In the genomic region with DNA sequence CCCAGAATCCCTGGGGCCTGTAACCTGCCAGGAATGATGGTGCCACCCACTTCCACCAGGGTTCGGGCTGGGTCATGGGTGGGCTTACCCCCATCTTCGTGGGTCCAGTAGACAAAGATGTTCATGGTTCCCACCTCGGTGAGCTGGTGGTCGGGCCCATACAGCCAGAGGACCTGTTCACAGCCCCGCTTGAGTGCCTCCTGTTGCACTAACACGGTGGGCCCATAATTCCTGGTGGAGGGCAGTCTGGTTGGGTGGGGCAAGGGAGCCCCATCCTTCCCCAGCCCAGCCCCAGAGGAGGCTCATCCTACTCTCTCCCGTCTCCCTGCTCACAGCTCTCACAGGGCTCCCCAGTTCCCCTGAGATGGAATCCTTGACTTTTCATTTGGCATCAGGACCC, we compare ENCODE assay signal across 29 cellular contexts. TPM values are rescaled to one million over a fixed set of nuclear protein-coding genes. Genes with fewer than 3 reads are reported as not detected.
DNase-seq lines count a peak whose midpoint lies in the region; ATAC-seq, FAIRE-seq and TF ChIP-seq lines count a peak whose summit lies in the region.
"Had no signal": no experiment of that assay in that cellular context is flagged by ENCODE, and none has a peak within 500 bp of the region (broad histone marks: within the 10 kb centered on the region; RNA-seq: fewer than 3 reads in every experiment).

No MANE protein-coding gene starts in this region.

- no peaks in the 10 kb centered on the region for H3K9me3 ChIP-seq in kidney (ENCODE audit: control insufficient read depth in 1 of 2, low read length in 2 of 2)
- no peaks in the 10 kb centered on the region for H3K9me3 ChIP-seq in stomach
- H3K9me3 ChIP-seq: SJCRH30 had no signal

- CTCF ChIA-PET in RWPE1 (lab: Yijun Ruan, JAX): interaction anchor here (0.6 to 1.1 kb wide), 3 partner anchors 9 to 206 kb away, joined by 3 to 5 read pairs (median 3); no protein-coding TSS in a partner anchor

- no peak overlapping the region for H3K9ac ChIP-seq in kidney (ENCODE audit: low read length in 2 of 2)

- H3K4me3 Mint-ChIP-seq in T-helper 2 cell treated with Interferon-gamma antibody and Interleukin-4, amounts not matched to agents 5 μg/mL and 100 μg/mL, for 36 hours: no peak overlapping the region
- H3K4me3 Mint-ChIP-seq: CD8-positive, alpha-beta memory T cell; GM23338; IgD-negative memory B cell had no signal

- ATAC-seq in GM21360 (IDR thresholded peaks at IDR 0.05; ENCODE audit: unreplicated experiment): no peak
- ATAC-seq: GM23338, Panc1 had no signal

- H3K36me3 ChIP-seq in kidney (ENCODE audit: control insufficient read depth in 1 of 2, insufficient read depth in 2 of 2, low read length in 2 of 2) (no peaks in the 10 kb centered on the region), stomach (peaks cover 3 to 42% (median 29%) of the 10 kb centered on the region in 4 donors)
- H3K36me3 ChIP-seq: SJCRH30 had no signal

- peaks cover 5 to 7% of the 10 kb centered on the region in 2 donors for H3K4me1 ChIP-seq in kidney (ENCODE audit: control insufficient read depth in 1 of 2, insufficient read depth in 1 of 2, low read depth in 1 of 2, low read length in 2 of 2)
- peaks cover 16 to 27% (median 18%) of the 10 kb centered on the region in 4 donors for H3K4me1 ChIP-seq in stomach

- TF ChIP-seq EP300 in stomach (IDR thresholded peaks at IDR 0.05): no peak

- no peaks in the 10 kb centered on the region for H3K9me3 Mint-ChIP-seq in T-helper 2 cell treated with Interferon-gamma antibody and Interleukin-4, amounts not matched to agents 5 μg/mL and 100 μg/mL, for 36 hours
- H3K9me3 Mint-ChIP-seq: CD8-positive, alpha-beta memory T cell; GM23338; IgD-negative memory B cell had no signal

- no peaks in the 10 kb centered on the region for H3K36me3 Mint-ChIP-seq in T-helper 2 cell treated with Interferon-gamma antibody and Interleukin-4, amounts not matched to agents 5 μg/mL and 100 μg/mL, for 36 hours (ENCODE audit: low read depth)
- H3K36me3 Mint-ChIP-seq: IgD-negative memory B cell had no signal

- DNase-seq in T-helper 2 cell treated with Interferon-gamma antibody and Interleukin-4, amounts not matched to agents 5 μg/mL and 100 μg/mL, for 36 hours (ENCODE audit: low spot score): no peak
- DNase-seq in T-helper 2 cell: no peak
- DNase-seq in RWPE1 (ENCODE audit: low spot score): no peak
- peak; percentile 77 for DNase-seq in kidney
- DNase-seq in stomach: no peak
- no peak for DNase-seq in GM10266 (ENCODE audit: extremely low spot score)
- no peak for DNase-seq in epidermal melanocyte (ENCODE audit: insufficient read length, low spot score)
- DNase-seq: 8988T; Calu3; CD8-positive, alpha-beta memory T cell; DMS153; HCEC 1CT; Karpas-422; MV-4-11; NCI-H1105 treated with DMSO at 0.1 percent for 48 hours; NCI-H2029 treated with DMSO at 0.1 percent for 48 hours; NCI-H226; NCI-H524; NCI-H774; NK-92 treated with Interleukin-12 subunit alpha and Interleukin-12 subunit beta, amount 100 ng/mL, for 24 hours; SJCRH30 had no signal

- intact Hi-C loops in kidney (cut with DNase I): loop anchor here (10.0 kb wide), 1 partner anchor 178 kb away; no protein-coding TSS in a partner anchor
- intact Hi-C loops in stomach (cut with DNase I; ENCODE audit: low total_unique reads): loop anchor here (5.0 kb wide), 1 partner anchor 35 kb away; no protein-coding TSS in a partner anchor

- TF ChIP-seq POLR2A in stomach (IDR thresholded peaks at IDR 0.05): no peak

- FAIRE-seq in kidney (lab: Jason Lieb, UNC): no peak
- FAIRE-seq: GM18507 had no signal

- H3K27me3 ChIP-seq in stomach: no peaks in the 10 kb centered on the region
- H3K27me3 ChIP-seq: SJCRH30 had no signal

- POLR2A ChIA-PET in RWPE1 (lab: Yijun Ruan, JAX; ENCODE audit: low non-redundant PET): no interaction called here

- H3K4me1 Mint-ChIP-seq in T-helper 2 cell treated with Interferon-gamma antibody and Interleukin-4, amounts not matched to agents 5 μg/mL and 100 μg/mL, for 36 hours (ENCODE audit: low read depth): peaks cover 4% of the 10 kb centered on the region

- peak overlapping the region; percentile 86 for H3K27ac ChIP-seq in RWPE1
- H3K27ac ChIP-seq in kidney (ENCODE audit: low read depth in 2 of 2, low read length in 2 of 2): no peak overlapping the region
- peak overlapping the region in 3 of 5 donors; percentile 73 to 88 (median 85) for H3K27ac ChIP-seq in stomach
- H3K27ac ChIP-seq: C4-2B, SJCRH30 had no signal

- H3K27me3 Mint-ChIP-seq in T-helper 2 cell treated with Interferon-gamma antibody and Interleukin-4, amounts not matched to agents 5 μg/mL and 100 μg/mL, for 36 hours (ENCODE audit: low read depth): no peaks in the 10 kb centered on the region
- H3K27me3 Mint-ChIP-seq: CD8-positive, alpha-beta memory T cell; IgD-negative memory B cell had no signal

- H3K4me3 ChIP-seq in kidney (ENCODE audit: low read length in 2 of 2): no peak overlapping the region
- no peak overlapping the region for H3K4me3 ChIP-seq in stomach
- H3K4me3 ChIP-seq: GM23338, SJCRH30 had no signal

- 88 to 96% (median 89%) methylated on average over 6 to 7 of the region's 7 CpGs for WGBS in stomach, 5 donors

- TF ChIP-seq CTCF in RWPE1 (conservative IDR thresholded peaks at IDR 0.05; ENCODE audit: low read depth): no peak
- TF ChIP-seq CTCF in kidney (IDR thresholded peaks at IDR 0.05; ENCODE audit: borderline replicate concordance, extremely low read depth, insufficient read depth): no peak
- TF ChIP-seq CTCF in stomach (IDR thresholded peaks at IDR 0.05): no peak
- no peak for TF ChIP-seq CTCF in GM10266 (IDR thresholded peaks at IDR 0.05; ENCODE audit: control insufficient read depth, insufficient read depth, low read depth, missing control alignments)

- peak overlapping the region; percentile 12 for H3K27ac Mint-ChIP-seq in T-helper 2 cell treated with Interferon-gamma antibody and Interleukin-4, amounts not matched to agents 5 μg/mL and 100 μg/mL, for 36 hours
- H3K27ac Mint-ChIP-seq: CD8-positive, alpha-beta memory T cell; GM23338 had no signal

RNA-seq across cellular contexts. Expression of a gene that starts 13.7 kb away (rescaled TPM):
- total RNA-seq in kidney (55.3 TPM), stomach (100 to 1,000 TPM in 1 of 5 donors, 10 to 100 TPM in 4; 22.0 to 320 (median 23.9) TPM)
- polyA plus RNA-seq in kidney (ENCODE audit: insufficient read depth, low read depth, low replicate concordance) (69.4 TPM), stomach (10 to 100 TPM; 65.8 to 74.5 (median 68.5) TPM)

RNA-seq across cellular contexts. Expression of a gene that starts 39.2 kb away (rescaled TPM):
- total RNA-seq in kidney (5.2 TPM), stomach (10 to 100 TPM in 2 of 5 donors, 1 to 10 TPM in 2, not detected in 1; 2.8 to 41.4 (median 17.3) TPM)
- polyA plus RNA-seq in kidney (ENCODE audit: insufficient read depth, low read depth, low replicate concordance) (141 TPM), stomach (1 to 10 TPM; 5.4 to 9.8 (median 9.4) TPM)
- total RNA-seq: SJCRH30 had no signal

RNA-seq across cellular contexts. Expression of a gene that starts 41.8 kb away (rescaled TPM):
- not detected for total RNA-seq in kidney
- not detected for polyA plus RNA-seq in kidney (ENCODE audit: insufficient read depth, low read depth, low replicate concordance)
- not detected for total RNA-seq in stomach
- polyA plus RNA-seq in stomach: not detected
- total RNA-seq: Calu3; CD8-positive, alpha-beta memory T cell; G401; M059J; SJCRH30 had no signal
- polyA plus RNA-seq: CD8-positive, alpha-beta memory T cell; IgD-negative memory B cell had no signal

RNA-seq across cellular contexts. Expression of a gene that starts 44.7 kb away (rescaled TPM):
- total RNA-seq in kidney (4.3 TPM), stomach (10 to 100 TPM in 2 of 5 donors, 1 to 10 TPM in 2, not detected in 1; 7.0 to 54.5 (median 11.1) TPM)
- polyA plus RNA-seq in kidney (ENCODE audit: insufficient read depth, low read depth, low replicate concordance) (2.3 TPM), stomach (1 to 10 TPM; 7.2 to 7.5 (median 7.2) TPM)
- total RNA-seq: G401, SJCRH30 had no signal
- polyA plus RNA-seq: CD8-positive, alpha-beta memory T cell; IgD-negative memory B cell had no signal

RNA-seq across cellular contexts. Expression of a gene that starts 50.4 kb away (rescaled TPM):
- total RNA-seq in kidney (0.79 TPM), stomach (10 to 100 TPM in 2 of 5 donors, under 1 TPM in 1, not detected in 2; 0.73 to 14.3 (median 10.7) TPM)
- polyA plus RNA-seq in kidney (ENCODE audit: insufficient read depth, low read depth, low replicate concordance) (not detected), stomach (1 to 10 TPM in 1 of 3 donors, under 1 TPM in 1, not detected in 1; 0.62 to 4.0 TPM)
- total RNA-seq: CD8-positive, alpha-beta memory T cell; G401; M059J; SJCRH30 had no signal
- polyA plus RNA-seq: CD8-positive, alpha-beta memory T cell; IgD-negative memory B cell had no signal

Comparison
In these comparisons a context has a peak if more than half of its experiments do, and no peak if none do; other contexts are left out.
1. H3K27ac ChIP-seq: peak in RWPE1 (single experiment) and stomach (3 of 5); none in kidney (0 of 2).